In the genomic region with DNA sequence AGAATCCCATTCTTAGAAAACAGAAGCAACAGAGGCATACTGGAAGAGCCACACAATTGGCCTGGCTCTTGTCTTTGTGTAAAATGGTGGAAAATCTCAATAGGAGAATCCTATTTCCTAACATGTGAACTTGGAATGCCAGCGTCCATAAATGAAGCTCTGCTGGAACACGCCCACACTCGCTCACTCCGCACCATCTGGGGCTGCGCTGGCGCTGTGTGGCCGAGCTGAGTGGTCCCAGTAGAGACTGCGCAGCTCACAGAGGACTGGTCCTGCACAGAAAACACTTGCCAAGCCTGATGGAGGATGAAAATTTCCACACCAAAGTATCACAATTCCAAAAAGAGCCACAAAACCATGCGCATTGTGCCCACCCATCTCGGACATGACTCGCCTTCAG, we compare ENCODE assay signal across 1 cellular context.
TF ChIP-seq lines count a peak whose summit lies in the region.

No MANE protein-coding gene starts in this region.

TF ChIP-seq in H1, 55 proteins besides CTCF, POLR2A, EP300 and RAD21:
- no peak for TF ChIP-seq EZH2 (IDR thresholded peaks at IDR 0.05; ENCODE audit: low read depth, low read length, severe bottlenecking)
- TF ChIP-seq KDM1A (IDR thresholded peaks at IDR 0.05; ENCODE audit: borderline replicate concordance, low read length) = no peak
- TF ChIP-seq NRF1 (IDR thresholded peaks at IDR 0.05; ENCODE audit: low read depth, low read length) = no peak
- TF ChIP-seq RBBP5 (IDR thresholded peaks at IDR 0.05; ENCODE audit: borderline replicate concordance, low read depth, low read length) = no peak
- TF ChIP-seq SIN3A (conservative IDR thresholded peaks at IDR 0.05 in 1 of 2, IDR thresholded peaks at IDR 0.05 in 1 of 2; ENCODE audit: low read depth in 1 of 2, low read length in 2 of 2) = no peak
- no peak for TF ChIP-seq BCL11A (IDR thresholded peaks at IDR 0.05; ENCODE audit: low read depth in 2 of 2, low read length in 2 of 2)
- TF ChIP-seq CREB1 (IDR thresholded peaks at IDR 0.05) = no peak
- no peak for TF ChIP-seq SUZ12 (IDR thresholded peaks at IDR 0.05; ENCODE audit: low read length)
- TF ChIP-seq MAFK (IDR thresholded peaks at IDR 0.05; ENCODE audit: low read depth, low read length) = no peak
- TF ChIP-seq ZNF274 (IDR thresholded peaks at IDR 0.05; ENCODE audit: borderline replicate concordance, extremely low read depth, low read length) = no peak
- no peak for TF ChIP-seq BACH1 (IDR thresholded peaks at IDR 0.05; ENCODE audit: low read length)
- no peak for TF ChIP-seq SP1 (IDR thresholded peaks at IDR 0.05; ENCODE audit: low read depth, low read length)
- TF ChIP-seq SIRT6 (IDR thresholded peaks at IDR 0.05; ENCODE audit: low read length) = no peak
- TF ChIP-seq SP4 (IDR thresholded peaks at IDR 0.05; ENCODE audit: low read length) = no peak
- no peak for TF ChIP-seq POLR2AphosphoS5 (IDR thresholded peaks at IDR 0.05; ENCODE audit: low read depth, low read length)
- TF ChIP-seq TCF12 (IDR thresholded peaks at IDR 0.05; ENCODE audit: low read depth, low read length) = no peak
TF ChIP-seq in H1: peak in this region for 0.
